In the genomic region with DNA sequence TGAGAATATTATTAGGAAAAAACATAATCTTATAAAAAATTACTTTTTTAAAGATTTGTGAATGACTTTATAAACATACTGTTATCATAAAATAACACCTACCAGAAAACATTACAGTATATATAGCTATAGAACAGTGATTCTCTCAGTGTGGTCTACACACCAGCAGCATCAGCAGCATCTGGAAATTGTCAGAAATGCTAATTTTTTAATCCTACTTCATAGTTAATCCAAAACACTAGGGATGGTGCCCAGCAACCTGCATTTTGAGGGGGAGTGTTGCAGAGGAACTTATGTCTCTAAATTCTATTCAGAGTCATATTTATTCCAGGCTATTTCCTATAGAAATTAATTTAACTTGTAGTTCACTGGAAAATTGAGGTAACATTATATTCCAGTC, we compare ENCODE assay signal across 16 cellular contexts.
A peak's percentile ranks its signal among the peaks of the same experiment; 100 is the strongest.
DNase-seq lines count a peak whose midpoint lies in the region; ATAC-seq lines count a peak whose summit lies in the region.
"Had no signal": no experiment of that assay in that cellular context is flagged by ENCODE, and none has a peak within 500 bp of the region (broad histone marks: within the 10 kb centered on the region; RNA-seq: fewer than 3 reads in every experiment).

No MANE protein-coding gene starts in this region.

- H3K27me3 Mint-ChIP-seq in stimulated activated naive CD8-positive, alpha-beta T cell treated with anti-CD3 and anti-CD28 coated beads, Interleukin-15, amount 100 ng/mL, for 72 hours, result no peaks in the 10 kb centered on the region
- H3K27me3 Mint-ChIP-seq: B cell; CD4-positive, alpha-beta T cell had no signal

- no peak overlapping the region for H3K4me3 Mint-ChIP-seq in stimulated activated naive CD8-positive, alpha-beta T cell treated with anti-CD3 and anti-CD28 coated beads, Interleukin-15, amount 100 ng/mL, for 72 hours
- H3K4me3 Mint-ChIP-seq: B cell; CD4-positive, alpha-beta T cell; CD8-positive, alpha-beta T cell had no signal

- no peak for ATAC-seq in stimulated activated naive CD8-positive, alpha-beta T cell treated with anti-CD3 and anti-CD28 coated beads, Interleukin-15, amount 100 ng/mL, for 72 hours
- ATAC-seq: CD8-positive, alpha-beta T cell; GM12878 had no signal

- H3K27ac Mint-ChIP-seq in stimulated activated naive CD8-positive, alpha-beta T cell treated with anti-CD3 and anti-CD28 coated beads, Interleukin-15, amount 100 ng/mL, for 72 hours, result no peak overlapping the region
- H3K27ac Mint-ChIP-seq: B cell; CD4-positive, alpha-beta T cell; CD8-positive, alpha-beta T cell had no signal

- peak; percentile 63 to 82 for DNase-seq in NCI-H524 (lab: John Stamatoyannopoulos, UW)
- peak; percentile 72 for DNase-seq in NCI-H82 (lab: John Stamatoyannopoulos, UW)
- no peak for DNase-seq in NCI-H2107 (lab: John Stamatoyannopoulos, UW)
- no peak for DNase-seq in stimulated activated naive CD8-positive, alpha-beta T cell treated with anti-CD3 and anti-CD28 coated beads, Interleukin-15, amount 100 ng/mL, for 72 hours
- no peak for DNase-seq in stimulated activated CD4-positive, alpha-beta T cell treated with anti-CD3 and anti-CD28 coated beads, Interleukin-1b, Interleukin-23, amount 100 ng/mL, for 48 hours
- DNase-seq: 8988T; AML-193; Caco-2; Calu3; CD4-positive, alpha-beta T cell; CD8-positive, alpha-beta T cell; DND-41; EL; GDM1 had no signal

- no peaks in the 10 kb centered on the region for H3K9me3 Mint-ChIP-seq in stimulated activated naive CD8-positive, alpha-beta T cell treated with anti-CD3 and anti-CD28 coated beads, Interleukin-15, amount 100 ng/mL, for 72 hours

- no peaks in the 10 kb centered on the region for H3K4me1 Mint-ChIP-seq in stimulated activated naive CD8-positive, alpha-beta T cell treated with anti-CD3 and anti-CD28 coated beads, Interleukin-15, amount 100 ng/mL, for 72 hours
- H3K4me1 Mint-ChIP-seq: B cell had no signal

Comparison
In these comparisons a context has a peak if more than half of its experiments do, and no peak if none do; other contexts are left out.
1. DNase-seq: peak in NCI-H524 (2 of 2) and NCI-H82 (single experiment); none in NCI-H2107 (single experiment), stimulated activated naive CD8-positive, alpha-beta T cell treated with anti-CD3 and anti-CD28 coated beads, Interleukin-15, amount 100 ng/mL, for 72 hours (0 of 2) and stimulated activated CD4-positive, alpha-beta T cell treated with anti-CD3 and anti-CD28 coated beads, Interleukin-1b, Interleukin-23, amount 100 ng/mL, for 48 hours (single experiment).